In genomic region chr2:173963817-173964564, GRCh38 we compare ENCODE assay signal across 1 cellular context.
TF ChIP-seq lines count a peak whose summit lies in the region.

No MANE protein-coding gene starts in this region.

TF ChIP-seq in HepG2, 621 proteins besides CTCF, POLR2A, EP300 and RAD21 (continued from another document and continues in another):
- TF ChIP-seq HNF1A (IDR thresholded peaks at IDR 0.05; ENCODE audit: low read depth) = no peak
- TF ChIP-seq HNF1A (CRISPR knock-in tag; IDR thresholded peaks at IDR 0.05; ENCODE audit: borderline replicate concordance) = peak; percentile 45; the same call in 1 of the 2 replicates
- TF ChIP-seq ZNF124 (CRISPR knock-in tag; IDR thresholded peaks at IDR 0.05) = no peak; the same call in 1 of the 2 replicates
- peak; percentile 99 for TF ChIP-seq HNRNPK (IDR thresholded peaks at IDR 0.05; ENCODE audit: low read depth, low read length, poor library complexity, severe bottlenecking)
- TF ChIP-seq ZNF101 (CRISPR knock-in tag; IDR thresholded peaks at IDR 0.05; ENCODE audit: borderline replicate concordance, low read depth) = no peak
- peak; percentile 84 for TF ChIP-seq RNF2 (conservative IDR thresholded peaks at IDR 0.05; ENCODE audit: low read depth)
- peak; percentile 100 for TF ChIP-seq ZSCAN25 (CRISPR knock-in tag; IDR thresholded peaks at IDR 0.05)
- TF ChIP-seq ZNF431 (CRISPR knock-in tag; IDR thresholded peaks at IDR 0.05; ENCODE audit: borderline replicate concordance, low read depth) = peak; percentile 89; the same call in 1 of the 2 replicates
- no peak for TF ChIP-seq ZMYM3 (CRISPR knock-in tag; IDR thresholded peaks at IDR 0.05)
- peak; percentile 99 for TF ChIP-seq ZBTB2 (CRISPR knock-in tag; IDR thresholded peaks at IDR 0.05; ENCODE audit: low read depth)
- peak; percentile 89; the same call in 1 of the 2 replicates for TF ChIP-seq KLF12 (CRISPR knock-in tag; IDR thresholded peaks at IDR 0.05; ENCODE audit: borderline replicate concordance)
- no peak for TF ChIP-seq PBX3 (CRISPR knock-in tag; IDR thresholded peaks at IDR 0.05; ENCODE audit: borderline replicate concordance)
- no peak for TF ChIP-seq PLSCR1 (CRISPR knock-in tag; IDR thresholded peaks at IDR 0.05; ENCODE audit: borderline replicate concordance)
- TF ChIP-seq ZNF776 (CRISPR knock-in tag; IDR thresholded peaks at IDR 0.05) = peak; percentile 64; the same call in 1 of the 2 replicates
- peak; percentile 95 for TF ChIP-seq UBTF (CRISPR knock-in tag; IDR thresholded peaks at IDR 0.05)
- peak; percentile 88 for TF ChIP-seq ZNF446 (CRISPR knock-in tag; IDR thresholded peaks at IDR 0.05)
- no peak for TF ChIP-seq KAT2B (IDR thresholded peaks at IDR 0.05; ENCODE audit: borderline replicate concordance, low read depth, low read length)
- TF ChIP-seq ZBTB20 (CRISPR knock-in tag; IDR thresholded peaks at IDR 0.05; ENCODE audit: borderline replicate concordance, low read depth) = peak; percentile 37; the same call in 1 of the 2 replicates
- no peak for TF ChIP-seq THAP8 (CRISPR knock-in tag; IDR thresholded peaks at IDR 0.05; ENCODE audit: borderline replicate concordance)
- peak; percentile 55; the same call in 1 of the 2 replicates for TF ChIP-seq TARDBP (CRISPR knock-in tag; IDR thresholded peaks at IDR 0.05)
- TF ChIP-seq PHF21A (CRISPR knock-in tag; IDR thresholded peaks at IDR 0.05) = peak; percentile 68; the same call in 1 of the 2 replicates
- no peak; the same call in 1 of the 2 replicates for TF ChIP-seq PAXIP1 (CRISPR knock-in tag; conservative IDR thresholded peaks at IDR 0.05)
- TF ChIP-seq TRIM22 (IDR thresholded peaks at IDR 0.05) = no peak
- TF ChIP-seq FOSL1 (CRISPR knock-in tag; IDR thresholded peaks at IDR 0.05; ENCODE audit: borderline replicate concordance) = no peak
- TF ChIP-seq HCFC1 (IDR thresholded peaks at IDR 0.05; ENCODE audit: low read depth, low read length) = no peak
- peak; percentile 13; the same call in 1 of the 2 replicates for TF ChIP-seq SKIL (CRISPR knock-in tag; IDR thresholded peaks at IDR 0.05; ENCODE audit: borderline replicate concordance)
- peak; percentile 53 for TF ChIP-seq POLR2AphosphoS5 (IDR thresholded peaks at IDR 0.05; ENCODE audit: low read depth, low read length)
- 0 out of 2 replicates have a peak, but pooled peaks have one; percentile 83 for TF ChIP-seq CREB3 (CRISPR knock-in tag; IDR thresholded peaks at IDR 0.05)
- TF ChIP-seq SOX5 (CRISPR knock-in tag; IDR thresholded peaks at IDR 0.05; ENCODE audit: borderline replicate concordance) = no peak; the same call in 1 of the 2 replicates
- peak; percentile 62 for TF ChIP-seq ASH2L (IDR thresholded peaks at IDR 0.05; ENCODE audit: insufficient read length, low read depth, low read length)
- TF ChIP-seq ZNF547 (CRISPR knock-in tag; IDR thresholded peaks at IDR 0.05) = peak; percentile 86; the same call in 1 of the 2 replicates
- TF ChIP-seq CBX5 (CRISPR knock-in tag; IDR thresholded peaks at IDR 0.05; ENCODE audit: borderline replicate concordance) = peak; percentile 1; the same call in 1 of the 2 replicates
- peak; percentile 87 for TF ChIP-seq ATF7-NPFF (CRISPR knock-in tag; IDR thresholded peaks at IDR 0.05; ENCODE audit: low read depth)
- TF ChIP-seq BCL6 (CRISPR knock-in tag; IDR thresholded peaks at IDR 0.05) = peak; percentile 31; the same call in 1 of the 2 replicates
- no peak for TF ChIP-seq ZNF616 (CRISPR knock-in tag; IDR thresholded peaks at IDR 0.05; ENCODE audit: low read depth)
- 0 out of 2 replicates have a peak, but pooled peaks have one; percentile 14 for TF ChIP-seq SIN3A (IDR thresholded peaks at IDR 0.05; ENCODE audit: borderline replicate concordance, low read depth, low read length)
- no peak for TF ChIP-seq ZNF780A (CRISPR knock-in tag; IDR thresholded peaks at IDR 0.05)
- no peak for TF ChIP-seq ATRX (CRISPR knock-in tag; IDR thresholded peaks at IDR 0.05; ENCODE audit: borderline replicate concordance)
- no peak for TF ChIP-seq ZNF883 (CRISPR knock-in tag; IDR thresholded peaks at IDR 0.05; ENCODE audit: not compliant biosample characterization)
- TF ChIP-seq DNMT3B (CRISPR knock-in tag; conservative IDR thresholded peaks at IDR 0.05) = 0 out of 2 replicates have a peak, but pooled peaks have one; percentile 12
- no peak for TF ChIP-seq MYNN (CRISPR knock-in tag; IDR thresholded peaks at IDR 0.05; ENCODE audit: low read depth)
- TF ChIP-seq RXRB (CRISPR knock-in tag; IDR thresholded peaks at IDR 0.05; ENCODE audit: borderline replicate concordance) = no peak
- no peak for TF ChIP-seq NFYB (CRISPR knock-in tag; IDR thresholded peaks at IDR 0.05)
- no peak for TF ChIP-seq ZSCAN22 (CRISPR knock-in tag; IDR thresholded peaks at IDR 0.05)
